In genomic region chr7:148884049-148884298, GRCh38 we compare ENCODE assay signal across 8 cellular contexts. TPM values are rescaled to one million over a fixed set of nuclear protein-coding genes. Genes with fewer than 3 reads are reported as not detected.
A peak's percentile ranks its signal among the peaks of the same experiment; 100 is the strongest.
DNase-seq lines count a peak whose midpoint lies in the region; ATAC-seq and TF ChIP-seq lines count a peak whose summit lies in the region.

Gene EZH2 (minus strand): TSS chr7:148884291. CDS start chr7:148847298, 36,993 bp downstream.

- H3K4me3 ChIP-seq in SJCRH30 (peak within 1 kb of the TSS; percentile 76), esophagus muscularis mucosa (peak within 1 kb of the TSS; percentile 84 to 97 (median 94)), psoas muscle (peak within 1 kb of the TSS; percentile 93)

- H4K8ac ChIP-seq in H9 (replicated peaks; ENCODE audit: insufficient read length, low read depth, low read length): no peak within 1 kb of the TSS

- H3K27ac ChIP-seq in H9 (ENCODE audit: insufficient read length, low read depth, low read length) (no peak within 1 kb of the TSS), SJCRH30 (peak within 1 kb of the TSS; percentile 95), esophagus muscularis mucosa (replicated peaks in 1 of 4) (peak within 1 kb of the TSS; percentile 88 to 98 (median 94)), psoas muscle (peak within 1 kb of the TSS; percentile 93)

- no peaks in the 10 kb centered on the region for H3K79me1 ChIP-seq in H9 (ENCODE audit: insufficient read depth, low read depth, low read length, poor library complexity, severe bottlenecking)

- H2BK120ac ChIP-seq in H9 (ENCODE audit: low read depth, low read length, poor library complexity, severe bottlenecking): no peak within 1 kb of the TSS

- no peak within 1 kb of the TSS for H4K91ac ChIP-seq in H9 (ENCODE audit: insufficient read length, low read depth, low read length)

- WGBS in H9 (ENCODE audit: extremely low coverage, insufficient read length, low lambda C conversion rate): no CpG with 5 or more reads among the region's 50 CpGs
- 0% methylated on average over 3 of the region's 50 CpGs for WGBS in esophagus muscularis mucosa
- WGBS in psoas muscle, 3 donors: 0% methylated on average over 21 to 50 of the region's 50 CpGs

- H4K5ac ChIP-seq in H9 (ENCODE audit: insufficient read length, low read depth, low read length): no peak within 1 kb of the TSS

- no peak within 1 kb of the TSS for H3K56ac ChIP-seq in H9 (ENCODE audit: insufficient read length, low read depth, low read length)

- no peak within 1 kb of the TSS for H2BK15ac ChIP-seq in H9 (ENCODE audit: low read depth, low read length)

- H3K4me1 Mint-ChIP-seq in H9: peaks cover 8 to 17% of the 10 kb centered on the region in 2 experiments; a peak in 2 of 4 replicates

- no peaks in the 10 kb centered on the region for H3K9me3 ChIP-seq in H9 (ENCODE audit: control insufficient read depth, low read depth, low read length)
- H3K9me3 ChIP-seq in SJCRH30 (replicated peaks): no peaks in the 10 kb centered on the region
- no peaks in the 10 kb centered on the region for H3K9me3 ChIP-seq in esophagus muscularis mucosa
- no peaks in the 10 kb centered on the region for H3K9me3 ChIP-seq in psoas muscle

- no peak within 1 kb of the TSS for H2BK5ac ChIP-seq in H9 (ENCODE audit: insufficient read length, low read length)

- peaks cover 0 to 4% of the 10 kb centered on the region in 2 experiments; a peak in 1 of 5 replicates for H3K9me3 Mint-ChIP-seq in H9

- no peaks in the 10 kb centered on the region for H3K27me3 ChIP-seq in H9 (ENCODE audit: insufficient read depth, low read length)
- H3K27me3 ChIP-seq in SJCRH30: no peaks in the 10 kb centered on the region
- peaks cover 0 to 18% (median 2%) of the 10 kb centered on the region in 4 donors for H3K27me3 ChIP-seq in esophagus muscularis mucosa
- H3K27me3 ChIP-seq in psoas muscle (ENCODE audit: insufficient read depth in 3 of 3, low read length in 2 of 3): no peaks in the 10 kb centered on the region

- peaks cover 1 to 11% (median 3%) of the 10 kb centered on the region in 3 experiments; a peak in 6 of 7 replicates for H3K36me3 Mint-ChIP-seq in H9 (ENCODE audit: insufficient read depth in 1 of 3, low read depth in 3 of 3)

- H3K23ac ChIP-seq in H9 (ENCODE audit: insufficient read length, low read depth, low read length): no peak within 1 kb of the TSS

- peaks cover 7% of the 10 kb centered on the region for H3K23me2 ChIP-seq in H9 (ENCODE audit: insufficient read length, low read depth, low read length, poor library complexity, severe bottlenecking)

- H4K20me1 ChIP-seq in H9 (ENCODE audit: control insufficient read depth, insufficient read depth, insufficient read length): no peaks in the 10 kb centered on the region

- H3K4me1 ChIP-seq in H9 (ENCODE audit: insufficient read depth, low read length) (no peaks in the 10 kb centered on the region), SJCRH30 (no peaks in the 10 kb centered on the region), esophagus muscularis mucosa (peaks cover 0 to 18% (median 17%) of the 10 kb centered on the region in 4 donors), psoas muscle (no peaks in the 10 kb centered on the region)

- H3K18ac ChIP-seq in H9 (ENCODE audit: insufficient read length, low read depth, low read length): peak within 1 kb of the TSS; percentile 72

- peak within 1 kb of the TSS; percentile 87 for H3K14ac ChIP-seq in H9 (ENCODE audit: insufficient read depth, low read length)

- TF ChIP-seq POLR2A in esophagus muscularis mucosa (IDR thresholded peaks at IDR 0.05; ENCODE audit: low read depth): no peak

- no peak within 1 kb of the TSS for H3K4ac ChIP-seq in H9 (ENCODE audit: low read depth, low read length)

- no peak within 1 kb of the TSS for H3T11ph ChIP-seq in H9 (ENCODE audit: low read length)

- H2BK12ac ChIP-seq in H9 (ENCODE audit: insufficient read length, low read depth, low read length): no peak within 1 kb of the TSS

- peaks cover 1% of the 10 kb centered on the region; the same call in 1 of the 2 replicates for H3K27me3 Mint-ChIP-seq in H9 (ENCODE audit: low read depth)

- no peak for TF ChIP-seq EP300 in esophagus muscularis mucosa (IDR thresholded peaks at IDR 0.05)

- H3K4me3 Mint-ChIP-seq in H9: peak within 1 kb of the TSS; percentile 84 to 97

- no peak for TF ChIP-seq CTCF in H9 (conservative IDR thresholded peaks at IDR 0.05)
- TF ChIP-seq CTCF in esophagus muscularis mucosa (IDR thresholded peaks at IDR 0.05): no peak
- no peak for TF ChIP-seq CTCF in psoas muscle (IDR thresholded peaks at IDR 0.05)

- peak within 1 kb of the TSS; percentile 79 for H3K9ac ChIP-seq in H9 (ENCODE audit: extremely low read depth, insufficient read length, low read length)

- H2AK5ac ChIP-seq in H9 (ENCODE audit: insufficient read length, low read length): no peak within 1 kb of the TSS

- no peaks in the 10 kb centered on the region for H3K36me3 ChIP-seq in SJCRH30
- H3K36me3 ChIP-seq in esophagus muscularis mucosa: no peaks in the 10 kb centered on the region
- H3K36me3 ChIP-seq in psoas muscle (ENCODE audit: insufficient read depth in 1 of 2, low read depth in 1 of 2): no peaks in the 10 kb centered on the region

- H2BK20ac ChIP-seq in H9 (ENCODE audit: low read depth, low read length, poor library complexity, severe bottlenecking): no peak within 1 kb of the TSS

- peak in 1 of 4 donors; percentile 8 for ATAC-seq in psoas muscle
- no peak for ATAC-seq in sciatic nerve

- DNase-seq in Daoy (ENCODE audit: low read depth) (no peak), H9 (no peak), SJCRH30 (no peak), esophagus muscularis mucosa (ENCODE audit: extremely low spot score) (no peak), psoas muscle (no peak), GM19238 (ENCODE audit: insufficient read length, low spot score) (no peak), HuH-7 (ENCODE audit: low spot score) (no peak), sciatic nerve (ENCODE audit: low spot score) (no peak)

- peak within 1 kb of the TSS; percentile 40 to 91 (median 89); a peak in 5 of 7 replicates for H3K27ac Mint-ChIP-seq in H9

- H3K4me2 ChIP-seq in H9 (ENCODE audit: insufficient read depth, insufficient read length, low read length): peak within 1 kb of the TSS; percentile 95

- intact Hi-C loops in esophagus muscularis mucosa (cut with DNase I) (loop anchor here (2.0 to 5.0 kb wide), 3 partner anchors 58 to 182 kb away; no protein-coding TSS in a partner anchor), psoas muscle (cut with DNase I) (loop anchor here in 1 of 2 donors (2.0 to 10.0 kb wide), 4 partner anchors 57 to 189 kb away; partner anchors contain the start of genes CUL1 and PDIA4), sciatic nerve (cut with DNase I) (loop anchor here (10.0 kb wide), 1 partner anchor 81 kb away; no protein-coding TSS in a partner anchor)

- peaks cover 18% of the 10 kb centered on the region; the same call in 1 of the 2 replicates for H3K79me2 ChIP-seq in H9 (ENCODE audit: insufficient read depth, low read length)

- no peak within 1 kb of the TSS for H2AFZ ChIP-seq in H9 (ENCODE audit: low read length)

RNA-seq across cellular contexts. Expression of gene EZH2, which starts in this region (rescaled TPM):
- 70.1 and 79.1 TPM in 2 replicates for total RNA-seq in Daoy (2014; rRNA removed; shearing (Covaris generic))
- total RNA-seq in H9 (2021): 39.4 and 41.3 TPM in 2 replicates
- total RNA-seq in SJCRH30 (2014; rRNA removed; shearing (Covaris generic)): 64.8 and 75.7 TPM in 2 replicates
- under 1 TPM in 3 of 4 donors, not detected in 1; 0.33 to 0.52 (median 0.45) TPM for total RNA-seq in esophagus muscularis mucosa
- total RNA-seq in psoas muscle: 1 to 10 TPM; 1.9 to 2.5 (median 2.3) TPM
- polyA plus RNA-seq in psoas muscle: 1 to 10 TPM; 2.1 to 4.6 (median 3.4) TPM
- 4.4 TPM for total RNA-seq in sciatic nerve
